ENCODE assay signal across 8 cellular contexts in the genomic region with DNA sequence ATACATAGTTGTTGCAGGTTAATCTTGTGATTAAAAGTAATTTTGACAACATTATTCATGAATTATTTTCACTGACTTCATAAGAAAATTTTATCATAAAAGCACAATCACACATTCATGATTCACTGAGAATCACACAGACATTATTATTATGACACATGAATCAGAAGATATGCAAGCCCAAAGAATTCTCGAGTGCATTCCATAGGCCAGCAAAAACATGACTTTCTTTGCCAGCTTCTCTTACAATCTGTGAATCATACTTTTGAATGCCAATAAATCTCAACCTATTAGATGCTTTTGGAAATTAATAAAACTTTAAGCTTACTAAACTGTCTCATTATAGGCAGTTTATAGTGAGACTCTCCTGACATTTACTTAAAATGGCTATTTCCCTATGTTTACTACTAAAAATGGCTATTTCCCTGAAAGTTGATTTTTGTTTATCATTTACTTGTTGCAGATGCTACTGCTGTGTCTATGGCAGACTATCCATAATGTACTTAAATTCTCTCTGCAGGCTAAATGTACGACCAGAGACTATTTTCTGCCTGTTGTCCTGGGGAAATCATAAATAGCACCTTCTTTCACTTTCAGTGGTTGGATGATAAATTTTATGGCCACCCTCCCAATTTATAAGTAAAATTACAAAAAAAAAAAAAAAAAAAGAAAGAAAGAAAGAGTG. TPM values are rescaled to one million over a fixed set of nuclear protein-coding genes. Genes with fewer than 3 reads are reported as not detected.
DNase-seq lines count a peak whose midpoint lies in the region; ATAC-seq, FAIRE-seq and TF ChIP-seq lines count a peak whose summit lies in the region.
"Not testable (repeated sequence)": the region's sequence is repeated elsewhere in the genome, so short reads cannot be mapped to it uniquely, and the experiment has no call there.

No MANE protein-coding gene starts in this region.

- in situ Hi-C loops in astrocyte of the cerebellum (cut with HindIII; ENCODE audit: low sequenced_read_pairs), result not testable (repeated sequence)

- TF ChIP-seq CTCF in D721Med (IDR thresholded peaks at IDR 0.05; ENCODE audit: insufficient read depth, missing control alignments); astrocyte of the cerebellum (IDR thresholded peaks at IDR 0.05; ENCODE audit: low read depth, low read length, missing control alignments); retinal pigment epithelial cell (conservative IDR thresholded peaks at IDR 0.05; ENCODE audit: low read depth, low read length): not testable (repeated sequence)

- ATAC-seq in esophagus mucosa, result peak; percentile 51

- H3K4me3 ChIP-seq in astrocyte of the cerebellum (ENCODE audit: low read depth, low read length); retinal pigment epithelial cell (ENCODE audit: low read length): not testable (repeated sequence)

- FAIRE-seq in D721Med (lab: Jason Lieb, UNC), result peak; percentile 74

- DNase-seq in A172 (ENCODE audit: low spot score) (peak; percentile 65), HPDE6-E6E7 (ENCODE audit: extremely low spot score) (peak; percentile 16), RKO (ENCODE audit: low spot score) (peak; percentile 75), astrocyte of the cerebellum (ENCODE audit: low read depth) (peak; percentile 4), iris pigment epithelial cell (ENCODE audit: low read depth) (peak; percentile 39), retinal pigment epithelial cell (ENCODE audit: low read depth) (peak; percentile 85)
- DNase-seq in D721Med (ENCODE audit: insufficient read length, low spot score), result not testable (repeated sequence)

RNA-seq across cellular contexts. Expression of a gene that starts 47.0 kb away (rescaled TPM):
- total RNA-seq in A172 (2014; rRNA removed; shearing (Covaris generic)), result 0.12 TPM in 1 of 2 replicates, not detected in the other
- total RNA-seq in esophagus mucosa, result 5.7 TPM
